8 cellular contexts compared by ENCODE assay signal in genomic region chr2:222860740-222861410, GRCh38. TPM values are rescaled to one million over a fixed set of nuclear protein-coding genes. Genes with fewer than 3 reads are reported as not detected.
DNase-seq lines count a peak whose midpoint lies in the region; ATAC-seq and TF ChIP-seq lines count a peak whose summit lies in the region.

ACSL3 (plus strand) TSS chr2:222861036; CDS start chr2:222908773, 47,737 bp downstream.

- peak; percentile 98 for ATAC-seq in GM21390 (IDR thresholded peaks at IDR 0.05; ENCODE audit: unreplicated experiment)

- H3K4me2 ChIP-seq in OCI-LY1 (ENCODE audit: low read length), result peak within 1 kb of the TSS; percentile 67

- in situ Hi-C loops in Caki2 (cut with HindIII; ENCODE audit: low pct_unique_long_range_greater_than_20kb, low sequenced_read_pairs), result no loop called here
- in situ Hi-C loops in endometrial microvascular endothelial cells (cut with HindIII; ENCODE audit: inconsistent ontology term, low pct_unique_long_range_greater_than_20kb, low sequenced_read_pairs), result no loop called here

- H3K4me1 ChIP-seq in HUES6 (ENCODE audit: control insufficient read depth, insufficient read depth, low read length) (peaks cover 51% of the 10 kb centered on the region), OCI-LY1 (ENCODE audit: insufficient read depth, low read length, severe bottlenecking) (peaks cover 31% of the 10 kb centered on the region)

- peak within 1 kb of the TSS; percentile 93 for H2AFZ ChIP-seq in OCI-LY1 (ENCODE audit: low read length)

- no peak for TF ChIP-seq CTCF in OCI-LY1 (IDR thresholded peaks at IDR 0.05; ENCODE audit: low read length)
- no peak for TF ChIP-seq CTCF in mesothelial cell of epicardium (IDR thresholded peaks at IDR 0.05; ENCODE audit: unreplicated experiment)

- no peaks in the 10 kb centered on the region for H3K36me3 ChIP-seq in HUES6 (ENCODE audit: control insufficient read depth, insufficient read depth, low read length)
- no peaks in the 10 kb centered on the region; the same call in 1 of the 2 replicates for H3K36me3 ChIP-seq in OCI-LY1 (ENCODE audit: insufficient read depth, low read length)

- H3K27ac ChIP-seq in HUES6 (ENCODE audit: low read depth, low read length), result peak within 1 kb of the TSS; percentile 95; the same call in 1 of the 2 replicates
- peak within 1 kb of the TSS; percentile 66 for H3K27ac ChIP-seq in OCI-LY1 (ENCODE audit: low read depth, low read length, poor library complexity, severe bottlenecking)

- peaks cover 15% of the 10 kb centered on the region for H3K4me1 Mint-ChIP-seq in mesothelial cell of epicardium

- peaks cover 41% of the 10 kb centered on the region for H3K79me2 ChIP-seq in OCI-LY1 (ENCODE audit: insufficient read depth, low read length)

- H3K9me2 ChIP-seq in OCI-LY1 (ENCODE audit: low read depth, low read length), result no peaks in the 10 kb centered on the region

- peaks cover 5% of the 10 kb centered on the region for H3K9me3 Mint-ChIP-seq in mesothelial cell of epicardium

- peak within 1 kb of the TSS; percentile 86 for H3K27ac Mint-ChIP-seq in mesothelial cell of epicardium

- H3K27me3 Mint-ChIP-seq in mesothelial cell of epicardium (ENCODE audit: low read depth), result no peaks in the 10 kb centered on the region

- H3K27me3 ChIP-seq in HUES6 (ENCODE audit: control insufficient read depth, insufficient read depth, low read length), result no peaks in the 10 kb centered on the region
- H3K27me3 ChIP-seq in OCI-LY1 (ENCODE audit: insufficient read depth, low read length), result no peaks in the 10 kb centered on the region

- H3K9me3 ChIP-seq in HUES6 (ENCODE audit: control insufficient read depth, insufficient read depth, low read depth, low read length), result no peaks in the 10 kb centered on the region
- H3K9me3 ChIP-seq in OCI-LY1 (ENCODE audit: low read length), result no peaks in the 10 kb centered on the region

- peak within 1 kb of the TSS; percentile 65 for H3K4me3 Mint-ChIP-seq in mesothelial cell of epicardium

- no peaks in the 10 kb centered on the region for H3F3A ChIP-seq in OCI-LY1 (ENCODE audit: insufficient read depth, low read length)

- H4K20me1 ChIP-seq in OCI-LY1 (ENCODE audit: insufficient read depth, low read length), result peaks cover 4% of the 10 kb centered on the region; the same call in 1 of the 2 replicates

- no peaks in the 10 kb centered on the region for H3K36me3 Mint-ChIP-seq in mesothelial cell of epicardium

- DNase-seq in Caki2 (ENCODE audit: low read depth) (peak; percentile 90), mesothelial cell of epicardium (ENCODE audit: low spot score in 2 of 2, unreplicated experiment in 2 of 2) (peak; percentile 86 to 92)
- DNase-seq in activated CD8-positive, alpha-beta memory T cell treated with anti-CD3 and anti-CD28 coated beads, Interleukin-2, amount 50 U/mL, for 4 hours, result peak; percentile 91
- peak; percentile 79 to 80 for DNase-seq in stimulated activated CD8-positive, alpha-beta memory T cell treated with anti-CD3 and anti-CD28 coated beads, Interleukin-15, amount 100 ng/mL, for 4 hours (ENCODE audit: low read depth in 2 of 2)

- H3K9ac ChIP-seq in HUES6 (ENCODE audit: low read length) (peak within 1 kb of the TSS; percentile 97), OCI-LY1 (ENCODE audit: low read length) (peak within 1 kb of the TSS; percentile 77)

- peak within 1 kb of the TSS; percentile 97 for H3K4me3 ChIP-seq in HUES6 (ENCODE audit: low read depth, low read length)
- peak within 1 kb of the TSS; percentile 88 for H3K4me3 ChIP-seq in OCI-LY1 (ENCODE audit: low read depth, low read length, poor library complexity, severe bottlenecking)

RNA-seq across cellular contexts. Expression of gene ACSL3, which starts in this region (rescaled TPM):
- 100 and 171 TPM in 2 replicates for total RNA-seq in Caki2 (2014; rRNA removed; shearing (Covaris generic); ENCODE audit: low replicate concordance)
- total RNA-seq in endometrial microvascular endothelial cells (ENCODE audit: inconsistent ontology term) (80.4 TPM), mesothelial cell of epicardium (74.5 to 84.3 TPM (median 81.6 TPM) in 3 replicates)

Comparison
In these comparisons a context has a peak if more than half of its experiments do, and no peak if none do; other contexts are left out.
1. Peak in every context shown above with its lines: DNase-seq, ATAC-seq, H3K4me3 ChIP-seq and H3K27ac ChIP-seq.